Comparison of ENCODE assay signal across 8 cellular contexts in genomic region chr18:33761363-33761762, GRCh38.
DNase-seq lines count a peak whose midpoint lies in the region; ATAC-seq and TF ChIP-seq lines count a peak whose summit lies in the region.

No MANE protein-coding gene starts in this region.

- in situ Hi-C loops in GM13977 (cut with MboI; ENCODE audit: low pct_unique_long_range_greater_than_20kb, low sequenced_read_pairs, unreplicated experiment): no loop called here

- H3K27ac Mint-ChIP-seq in activated naive CD4-positive, alpha-beta T cell treated with anti-CD3 and anti-CD28 coated beads, Interleukin-2, amount 50 U/mL, for 72 hours: no peak overlapping the region

- DNase-seq in GM13977 (ENCODE audit: low spot score) (no peak), NCI-H2081 treated with DMSO at 0.1 percent for 48 hours (lab: John Stamatoyannopoulos, UW) (peak; percentile 35), dermis blood vessel endothelial cell (peak; percentile 26), pons (ENCODE audit: low spot score) (peak; percentile 72), MV-4-11 (lab: John Stamatoyannopoulos, UW) (no peak)
- DNase-seq in activated naive CD4-positive, alpha-beta T cell treated with anti-CD3 and anti-CD28 coated beads, Interleukin-2, amount 50 U/mL, for 72 hours (ENCODE audit: low spot score in 2 of 2): no peak

- H3K9me3 Mint-ChIP-seq in activated naive CD4-positive, alpha-beta T cell treated with anti-CD3 and anti-CD28 coated beads, Interleukin-2, amount 50 U/mL, for 72 hours: no peaks in the 10 kb centered on the region

- no peaks in the 10 kb centered on the region for H3K36me3 Mint-ChIP-seq in activated naive CD4-positive, alpha-beta T cell treated with anti-CD3 and anti-CD28 coated beads, Interleukin-2, amount 50 U/mL, for 72 hours

- no peak for ATAC-seq in GM19452 (IDR thresholded peaks at IDR 0.05; ENCODE audit: unreplicated experiment)
- no peak for ATAC-seq in activated naive CD4-positive, alpha-beta T cell treated with anti-CD3 and anti-CD28 coated beads, Interleukin-2, amount 50 U/mL, for 72 hours
- no peak for ATAC-seq in GM21717 (IDR thresholded peaks at IDR 0.05; ENCODE audit: unreplicated experiment)

- peak; percentile 53 for TF ChIP-seq CTCF in GM13977 (IDR thresholded peaks at IDR 0.05; ENCODE audit: extremely low read depth, insufficient read depth, missing control alignments)

Comparison
In these comparisons a context has a peak if more than half of its experiments do, and no peak if none do; other contexts are left out.
1. DNase-seq: peak in NCI-H2081 treated with DMSO at 0.1 percent for 48 hours (single experiment), dermis blood vessel endothelial cell (single experiment) and pons (single experiment); none in GM13977 (single experiment), MV-4-11 (single experiment) and activated naive CD4-positive, alpha-beta T cell treated with anti-CD3 and anti-CD28 coated beads, Interleukin-2, amount 50 U/mL, for 72 hours (0 of 2).